ENCODE assay signal across 1 cellular context in the genomic region with DNA sequence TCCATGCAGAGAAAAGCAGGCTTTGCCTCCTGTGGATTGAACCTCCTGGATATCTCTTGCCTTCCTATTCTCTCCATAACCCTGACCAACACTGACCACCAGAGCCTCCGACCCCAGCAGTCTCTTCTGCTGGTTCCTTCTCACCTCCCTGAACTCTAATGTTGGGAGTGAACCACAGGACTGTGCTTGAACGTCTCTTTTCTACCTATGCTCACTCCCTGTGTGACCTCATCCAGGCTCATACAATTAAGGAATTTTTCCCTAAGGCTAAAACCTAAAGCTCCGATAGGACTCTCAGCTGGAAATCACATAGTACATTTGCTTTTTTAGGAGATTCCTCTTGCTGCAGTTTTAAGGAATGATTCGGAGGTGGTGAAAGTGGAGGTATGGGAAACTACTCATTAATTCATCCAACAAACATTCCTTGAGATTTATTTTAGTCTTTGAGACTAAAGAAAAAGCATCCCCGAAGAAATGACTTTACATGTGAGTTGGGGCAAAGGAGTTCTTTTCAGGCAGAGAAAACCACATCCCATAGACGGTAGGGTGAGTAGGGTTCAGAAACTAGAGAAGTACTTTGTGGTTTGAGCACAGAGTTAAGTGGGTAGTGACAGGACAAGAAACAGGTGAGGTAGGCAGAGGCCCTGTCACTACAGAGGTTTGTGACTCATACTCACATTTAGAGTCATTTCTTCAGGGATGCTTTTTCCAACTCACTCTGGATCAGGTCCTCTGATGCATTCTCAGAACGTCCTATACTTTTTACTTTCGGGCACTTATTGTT.
TF ChIP-seq lines count a peak whose summit lies in the region.

No MANE protein-coding gene starts in this region.

TF ChIP-seq in SK-N-SH treated with all-trans-retinoic acid at 6 μM for 48 hours, 23 proteins besides CTCF, POLR2A, EP300 and RAD21:
- TF ChIP-seq CSDC2 (CRISPR knock-in tag; IDR thresholded peaks at IDR 0.05) (no peak), TSHZ2 (CRISPR knock-in tag; IDR thresholded peaks at IDR 0.05) (no peak), TOX (CRISPR knock-in tag; IDR thresholded peaks at IDR 0.05; ENCODE audit: borderline replicate concordance) (no peak), ZFP30 (CRISPR knock-in tag; IDR thresholded peaks at IDR 0.05) (no peak), RARB (CRISPR knock-in tag; IDR thresholded peaks at IDR 0.05) (no peak), PATZ1 (CRISPR knock-in tag; IDR thresholded peaks at IDR 0.05; ENCODE audit: borderline replicate concordance) (no peak), CSRNP3 (CRISPR knock-in tag; IDR thresholded peaks at IDR 0.05) (no peak), SNAI2 (CRISPR knock-in tag; IDR thresholded peaks at IDR 0.05) (no peak), PPARA (CRISPR knock-in tag; IDR thresholded peaks at IDR 0.05; ENCODE audit: borderline replicate concordance) (no peak), ZNF565 (CRISPR knock-in tag; conservative IDR thresholded peaks at IDR 0.05; ENCODE audit: low read depth) (no peak), BACH2 (CRISPR knock-in tag; IDR thresholded peaks at IDR 0.05; ENCODE audit: borderline replicate concordance) (no peak), ESRRG (CRISPR knock-in tag; IDR thresholded peaks at IDR 0.05) (no peak), OSR1 (CRISPR knock-in tag; IDR thresholded peaks at IDR 0.05) (no peak), ZNF70 (CRISPR knock-in tag; IDR thresholded peaks at IDR 0.05) (no peak), ZNF8 (CRISPR knock-in tag; IDR thresholded peaks at IDR 0.05) (no peak), TCF4 (CRISPR knock-in tag; IDR thresholded peaks at IDR 0.05; ENCODE audit: borderline replicate concordance) (no peak)
- TF ChIP-seq, protein P1, sequence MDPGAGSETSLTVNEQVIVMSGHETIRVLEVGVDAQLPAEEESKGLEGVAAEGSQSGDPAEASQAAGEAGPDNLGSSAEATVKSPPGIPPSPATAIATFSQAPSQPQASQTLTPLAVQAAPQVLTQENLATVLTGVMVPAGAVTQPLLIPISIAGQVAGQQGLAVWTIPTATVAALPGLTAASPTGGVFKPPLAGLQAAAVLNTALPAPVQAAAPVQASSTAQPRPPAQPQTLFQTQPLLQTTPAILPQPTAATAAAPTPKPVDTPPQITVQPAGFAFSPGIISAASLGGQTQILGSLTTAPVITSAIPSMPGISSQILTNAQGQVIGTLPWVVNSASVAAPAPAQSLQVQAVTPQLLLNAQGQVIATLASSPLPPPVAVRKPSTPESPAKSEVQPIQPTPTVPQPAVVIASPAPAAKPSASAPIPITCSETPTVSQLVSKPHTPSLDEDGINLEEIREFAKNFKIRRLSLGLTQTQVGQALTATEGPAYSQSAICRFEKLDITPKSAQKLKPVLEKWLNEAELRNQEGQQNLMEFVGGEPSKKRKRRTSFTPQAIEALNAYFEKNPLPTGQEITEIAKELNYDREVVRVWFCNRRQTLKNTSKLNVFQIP (CRISPR knock-in tag; IDR thresholded peaks at IDR 0.05; ENCODE audit: borderline replicate concordance, low read depth) = no peak
- TF ChIP-seq, protein P2, sequence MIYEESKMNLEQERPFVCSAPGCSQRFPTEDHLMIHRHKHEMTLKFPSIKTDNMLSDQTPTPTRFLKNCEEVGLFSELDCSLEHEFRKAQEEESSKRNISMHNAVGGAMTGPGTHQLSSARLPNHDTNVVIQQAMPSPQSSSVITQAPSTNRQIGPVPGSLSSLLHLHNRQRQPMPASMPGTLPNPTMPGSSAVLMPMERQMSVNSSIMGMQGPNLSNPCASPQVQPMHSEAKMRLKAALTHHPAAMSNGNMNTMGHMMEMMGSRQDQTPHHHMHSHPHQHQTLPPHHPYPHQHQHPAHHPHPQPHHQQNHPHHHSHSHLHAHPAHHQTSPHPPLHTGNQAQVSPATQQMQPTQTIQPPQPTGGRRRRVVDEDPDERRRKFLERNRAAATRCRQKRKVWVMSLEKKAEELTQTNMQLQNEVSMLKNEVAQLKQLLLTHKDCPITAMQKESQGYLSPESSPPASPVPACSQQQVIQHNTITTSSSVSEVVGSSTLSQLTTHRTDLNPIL (CRISPR knock-in tag; IDR thresholded peaks at IDR 0.05; ENCODE audit: low read depth) = no peak
